In genomic region chr18:59402432-59403090, GRCh38 we compare ENCODE assay signal across 1 cellular context.
TF ChIP-seq lines count a peak whose summit lies in the region.

No MANE protein-coding gene starts in this region.

TF ChIP-seq in HEK293, 187 proteins besides CTCF, POLR2A, EP300 and RAD21 (continued from another document and continues in another):
- TF ChIP-seq ZBTB49 (tag by site-specific recombination; IDR thresholded peaks at IDR 0.05; ENCODE audit: low read depth): no peak
- TF ChIP-seq SP3 (tag by site-specific recombination; IDR thresholded peaks at IDR 0.05): no peak; the same call in 1 of the 2 replicates
- no peak for TF ChIP-seq ZNF169 (tag by site-specific recombination; IDR thresholded peaks at IDR 0.05)
- TF ChIP-seq ZNF274 (IDR thresholded peaks at IDR 0.05; ENCODE audit: low read length): no peak
- TF ChIP-seq ZNF274 (tag by site-specific recombination; IDR thresholded peaks at IDR 0.05; ENCODE audit: borderline replicate concordance): no peak
- no peak for TF ChIP-seq ZNF792 (tag by site-specific recombination; IDR thresholded peaks at IDR 0.05)
- TF ChIP-seq ZBTB20 (tag by site-specific recombination; IDR thresholded peaks at IDR 0.05): no peak
- no peak for TF ChIP-seq ZNF645 (tag by site-specific recombination; IDR thresholded peaks at IDR 0.05)
- no peak for TF ChIP-seq ZNF404 (tag by site-specific recombination; IDR thresholded peaks at IDR 0.05)
- TF ChIP-seq ZNF148 (tag by site-specific recombination; IDR thresholded peaks at IDR 0.05; ENCODE audit: borderline replicate concordance): no peak
- TF ChIP-seq YY2 (tag by site-specific recombination; IDR thresholded peaks at IDR 0.05): no peak
- peak; percentile 93 for TF ChIP-seq ZSCAN30 (tag by site-specific recombination; IDR thresholded peaks at IDR 0.05)
- TF ChIP-seq ZBTB17 (tag by site-specific recombination; IDR thresholded peaks at IDR 0.05): peak; percentile 57; the same call in 1 of the 2 replicates
- TF ChIP-seq ZIC2 (tag by site-specific recombination; IDR thresholded peaks at IDR 0.05): no peak
- no peak for TF ChIP-seq ZNF223 (tag by site-specific recombination; IDR thresholded peaks at IDR 0.05)
- peak; percentile 68; the same call in 1 of the 2 replicates for TF ChIP-seq ZNF580 (tag by site-specific recombination; IDR thresholded peaks at IDR 0.05)
- peak; percentile 60; the same call in 1 of the 2 replicates for TF ChIP-seq ZXDB (tag by site-specific recombination; IDR thresholded peaks at IDR 0.05)
- peak; percentile 28; the same call in 1 of the 2 replicates for TF ChIP-seq ZNF366 (tag by site-specific recombination; conservative IDR thresholded peaks at IDR 0.05)
- TF ChIP-seq HOXD13 (CRISPR knock-in tag; IDR thresholded peaks at IDR 0.05; ENCODE audit: borderline replicate concordance): no peak
- TF ChIP-seq ATF2 (tag by site-specific recombination; IDR thresholded peaks at IDR 0.05; ENCODE audit: low read depth): no peak
- no peak for TF ChIP-seq ZNF16 (tag by site-specific recombination; IDR thresholded peaks at IDR 0.05; ENCODE audit: low read depth)
- TF ChIP-seq GLIS2 (tag by site-specific recombination; IDR thresholded peaks at IDR 0.05): no peak
- no peak; the same call in 1 of the 2 replicates for TF ChIP-seq ZNF335 (tag by site-specific recombination; conservative IDR thresholded peaks at IDR 0.05)
- TF ChIP-seq ZNF433 (tag by site-specific recombination; IDR thresholded peaks at IDR 0.05; ENCODE audit: low read depth): no peak
- TF ChIP-seq ZNF184 (tag by site-specific recombination; IDR thresholded peaks at IDR 0.05): no peak
- no peak for TF ChIP-seq SETDB1 (IDR thresholded peaks at IDR 0.05; ENCODE audit: insufficient read length, low read length)
- TF ChIP-seq ZNF623 (tag by site-specific recombination; IDR thresholded peaks at IDR 0.05): no peak
- TF ChIP-seq ZNF529 (tag by site-specific recombination; IDR thresholded peaks at IDR 0.05; ENCODE audit: insufficient replicate concordance): no peak
- TF ChIP-seq ZSCAN4 (tag by site-specific recombination; IDR thresholded peaks at IDR 0.05): no peak
- no peak for TF ChIP-seq ZNF37A (tag by site-specific recombination; IDR thresholded peaks at IDR 0.05)
- TF ChIP-seq ZNF18 (tag by site-specific recombination; IDR thresholded peaks at IDR 0.05): no peak
- peak; percentile 59; the same call in 1 of the 2 replicates for TF ChIP-seq SP7 (tag by site-specific recombination; IDR thresholded peaks at IDR 0.05)
- no peak for TF ChIP-seq ZNF621 (tag by site-specific recombination; IDR thresholded peaks at IDR 0.05)
- TF ChIP-seq PRDM10 (tag by site-specific recombination; IDR thresholded peaks at IDR 0.05): peak; percentile 75
- peak; percentile 62; the same call in 1 of the 2 replicates for TF ChIP-seq ZNF692 (tag by site-specific recombination; IDR thresholded peaks at IDR 0.05)
- no peak for TF ChIP-seq ZNF202 (tag by site-specific recombination; IDR thresholded peaks at IDR 0.05; ENCODE audit: borderline replicate concordance)
- TF ChIP-seq ZNF175 (tag by site-specific recombination; IDR thresholded peaks at IDR 0.05): no peak
- peak; percentile 72 for TF ChIP-seq ZNF549 (tag by site-specific recombination; IDR thresholded peaks at IDR 0.05)
- no peak for TF ChIP-seq ZNF521 (tag by site-specific recombination; IDR thresholded peaks at IDR 0.05)
- no peak for TF ChIP-seq ZNF155 (tag by site-specific recombination; IDR thresholded peaks at IDR 0.05)
- TF ChIP-seq OSR2 (tag by site-specific recombination; IDR thresholded peaks at IDR 0.05): no peak
- peak; percentile 90 for TF ChIP-seq ZNF501 (tag by site-specific recombination; IDR thresholded peaks at IDR 0.05)
- TF ChIP-seq ZNF426 (tag by site-specific recombination; IDR thresholded peaks at IDR 0.05): no peak
- no peak for TF ChIP-seq ZSCAN18 (tag by site-specific recombination; IDR thresholded peaks at IDR 0.05)
- no peak for TF ChIP-seq KLF10 (tag by site-specific recombination; IDR thresholded peaks at IDR 0.05)
- no peak for TF ChIP-seq ZNF747 (tag by site-specific recombination; IDR thresholded peaks at IDR 0.05)
- TF ChIP-seq IKZF3 (tag by site-specific recombination; IDR thresholded peaks at IDR 0.05): no peak
- TF ChIP-seq ZBTB48 (tag by site-specific recombination; IDR thresholded peaks at IDR 0.05): 0 out of 2 replicates have a peak, but pooled peaks have one; percentile 17
- TF ChIP-seq KLF17 (tag by site-specific recombination; IDR thresholded peaks at IDR 0.05): no peak
